30 cellular contexts compared by ENCODE assay signal in the genomic region with DNA sequence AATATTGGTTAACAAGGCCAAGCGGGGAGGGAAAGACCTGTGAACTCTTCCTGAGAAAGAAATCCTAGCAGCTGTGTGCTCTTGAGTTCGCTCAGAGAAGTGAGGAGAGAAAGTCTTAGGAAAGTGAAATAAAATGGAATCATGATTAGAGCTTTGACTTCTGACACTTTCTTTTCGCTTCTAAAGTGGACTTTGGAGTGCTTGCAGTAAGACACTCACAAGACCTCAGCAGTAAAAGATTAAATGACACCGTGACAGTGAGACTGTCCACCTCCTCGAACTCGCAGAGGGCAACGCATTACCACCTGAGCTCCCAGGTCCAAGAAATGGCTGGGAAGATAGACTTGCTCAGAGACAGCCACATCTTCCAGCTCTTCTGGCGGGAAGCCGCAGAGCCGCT.
A peak's percentile ranks its signal among the peaks of the same experiment; 100 is the strongest.
DNase-seq lines count a peak whose midpoint lies in the region; ATAC-seq and TF ChIP-seq lines count a peak whose summit lies in the region.
"Had no signal": no experiment of that assay in that cellular context is flagged by ENCODE, and none has a peak within 500 bp of the region (broad histone marks: within the 10 kb centered on the region; RNA-seq: fewer than 3 reads in every experiment).

No MANE protein-coding gene starts in this region.

- in situ Hi-C loops in Panc1 (cut with HindIII; ENCODE audit: low pct_unique_long_range_greater_than_20kb, low sequenced_read_pairs): no loop called here

- no peaks in the 10 kb centered on the region for H3K9me3 Mint-ChIP-seq in activated naive CD4-positive, alpha-beta T cell treated with anti-CD3 and anti-CD28 coated beads, Interleukin-2, amount 50 U/mL, for 72 hours
- no peaks in the 10 kb centered on the region for H3K9me3 Mint-ChIP-seq in activated naive CD4-positive, alpha-beta T cell treated with anti-CD3 and anti-CD28 coated beads, Interleukin-2, amount 10 ng/mL, durations not matched to agents 7 days and 5 days
- H3K9me3 Mint-ChIP-seq in stimulated activated memory B cell treated with anti-CD40 and anti-IgM and Interleukin-4, amounts not matched to agents 10 μg/mL and 1 μg/mL and 100 μg/mL, for 72 hours: no peaks in the 10 kb centered on the region
- H3K9me3 Mint-ChIP-seq: activated CD4-positive, alpha-beta T cell treated with anti-CD3 and anti-CD28 coated beads, Interleukin-2, amount 10 ng/mL, durations not matched to agents 24 days and 14 days; HFFc6 had no signal

- no peaks in the 10 kb centered on the region for H3K27me3 ChIP-seq in Panc1 (ENCODE audit: control insufficient read depth, insufficient read depth, low read length)
- H3K27me3 ChIP-seq: BLaER1 treated with 17β-estradiol and CSF1 and Interleukin-3, amounts not matched to agents 10 nM and 100 nM; body of pancreas; esophagus muscularis mucosa had no signal

- no peak overlapping the region for H3K27ac ChIP-seq in Panc1 (ENCODE audit: low read length)
- H3K27ac ChIP-seq: BLaER1 treated with 17β-estradiol and CSF1 and Interleukin-3, amounts not matched to agents 10 nM and 100 nM; body of pancreas; esophagus muscularis mucosa; GM23248; left ventricle myocardium inferior had no signal

- H3K4me3 Mint-ChIP-seq in activated naive CD4-positive, alpha-beta T cell treated with anti-CD3 and anti-CD28 coated beads, Interleukin-2, amount 10 ng/mL, durations not matched to agents 7 days and 5 days: no peak overlapping the region
- no peak overlapping the region for H3K4me3 Mint-ChIP-seq in stimulated activated memory B cell treated with anti-CD40 and anti-IgM and Interleukin-4, amounts not matched to agents 10 μg/mL and 1 μg/mL and 100 μg/mL, for 72 hours
- H3K4me3 Mint-ChIP-seq: activated CD4-positive, alpha-beta T cell treated with anti-CD3 and anti-CD28 coated beads, Interleukin-2, amount 10 ng/mL, durations not matched to agents 24 days and 14 days; HFFc6 had no signal

- POLR2A ChIA-PET in Panc1 (lab: Charles Lee): no interaction called here

- H3K4me1 Mint-ChIP-seq in activated naive CD4-positive, alpha-beta T cell treated with anti-CD3 and anti-CD28 coated beads, Interleukin-2, amount 10 ng/mL, durations not matched to agents 7 days and 5 days: peaks cover 18% of the 10 kb centered on the region
- no peaks in the 10 kb centered on the region for H3K4me1 Mint-ChIP-seq in stimulated activated memory B cell treated with anti-CD40 and anti-IgM and Interleukin-4, amounts not matched to agents 10 μg/mL and 1 μg/mL and 100 μg/mL, for 72 hours

- TSS peak; percentile 49 for BruUV-seq in Panc1 (replicated peaks; lab: Mats Ljungman, UMichigan)

- ATAC-seq in activated naive CD4-positive, alpha-beta T cell treated with anti-CD3 and anti-CD28 coated beads, Interleukin-2, amount 50 U/mL, for 72 hours: no peak
- no peak for ATAC-seq in Panc1
- peak; percentile 68 for ATAC-seq in left colon
- ATAC-seq in stimulated activated memory B cell treated with anti-CD40 and anti-IgM and Interleukin-4, amounts not matched to agents 10 μg/mL and 1 μg/mL and 100 μg/mL, for 72 hours: no peak
- no peak for ATAC-seq in HG03159 (IDR thresholded peaks at IDR 0.05; ENCODE audit: unreplicated experiment)
- ATAC-seq in HG02642 (IDR thresholded peaks at IDR 0.05; ENCODE audit: poor library complexity, unreplicated experiment): no peak
- ATAC-seq: body of pancreas, K562 had no signal

- peaks cover 24% of the 10 kb centered on the region for H3K36me3 ChIP-seq in Panc1 (ENCODE audit: control insufficient read depth, insufficient read depth, low read length)

- intact Hi-C loops in Panc1 (cut with micrococcal nuclease; ENCODE audit: unreplicated experiment): no loop called here
- intact Hi-C loops in left colon (cut with DNase I, micrococcal nuclease): no loop called here

- H3K27me3 Mint-ChIP-seq in activated naive CD4-positive, alpha-beta T cell treated with anti-CD3 and anti-CD28 coated beads, Interleukin-2, amount 10 ng/mL, durations not matched to agents 7 days and 5 days: no peaks in the 10 kb centered on the region
- H3K27me3 Mint-ChIP-seq in stimulated activated memory B cell treated with anti-CD40 and anti-IgM and Interleukin-4, amounts not matched to agents 10 μg/mL and 1 μg/mL and 100 μg/mL, for 72 hours: no peaks in the 10 kb centered on the region
- H3K27me3 Mint-ChIP-seq: activated CD4-positive, alpha-beta T cell treated with anti-CD3 and anti-CD28 coated beads, Interleukin-2, amount 10 ng/mL, durations not matched to agents 24 days and 14 days had no signal

- CTCF ChIA-PET in activated naive CD4-positive, alpha-beta T cell treated with anti-CD3 and anti-CD28 coated beads, Interleukin-2, amount 10 ng/mL, durations not matched to agents 7 days and 5 days (lab: Charles Lee): no interaction called here
- CTCF ChIA-PET in Panc1 (lab: Charles Lee): no interaction called here

- no peak overlapping the region for H3K4me3 ChIP-seq in Panc1 (ENCODE audit: low read depth in 2 of 2, low read length in 2 of 2)
- H3K4me3 ChIP-seq: BLaER1 treated with 17β-estradiol and CSF1 and Interleukin-3, amounts not matched to agents 10 nM and 100 nM; body of pancreas; esophagus muscularis mucosa; GM23248; K562; left ventricle myocardium inferior had no signal

- H3K36me3 Mint-ChIP-seq in activated naive CD4-positive, alpha-beta T cell treated with anti-CD3 and anti-CD28 coated beads, Interleukin-2, amount 50 U/mL, for 72 hours: peaks cover 42 to 69% of the 10 kb centered on the region in 2 donors
- H3K36me3 Mint-ChIP-seq in activated naive CD4-positive, alpha-beta T cell treated with anti-CD3 and anti-CD28 coated beads, Interleukin-2, amount 10 ng/mL, durations not matched to agents 7 days and 5 days: peaks cover 79% of the 10 kb centered on the region
- peaks cover 68% of the 10 kb centered on the region for H3K36me3 Mint-ChIP-seq in stimulated activated memory B cell treated with anti-CD40 and anti-IgM and Interleukin-4, amounts not matched to agents 10 μg/mL and 1 μg/mL and 100 μg/mL, for 72 hours

- no peaks in the 10 kb centered on the region for H3K4me1 ChIP-seq in Panc1 (ENCODE audit: control insufficient read depth, insufficient read depth, low read length)
- H3K4me1 ChIP-seq: body of pancreas, Caco-2, esophagus muscularis mucosa had no signal

- TF ChIP-seq CTCF in Panc1 (IDR thresholded peaks at IDR 0.05): no peak

- H3K9me3 ChIP-seq in Panc1 (ENCODE audit: control insufficient read depth, insufficient read depth, low read depth, low read length): no peaks in the 10 kb centered on the region
- H3K9me3 ChIP-seq: BLaER1 treated with 17β-estradiol and CSF1 and Interleukin-3, amounts not matched to agents 10 nM and 100 nM; body of pancreas; Caco-2; esophagus muscularis mucosa; left ventricle myocardium inferior had no signal

- DNase-seq in activated naive CD4-positive, alpha-beta T cell treated with anti-CD3 and anti-CD28 coated beads, Interleukin-2, amount 50 U/mL, for 72 hours (ENCODE audit: low spot score in 2 of 2): no peak
- no peak for DNase-seq in activated naive CD4-positive, alpha-beta T cell treated with anti-CD3 and anti-CD28 coated beads, Interleukin-2, amount 10 ng/mL, durations not matched to agents 7 days and 5 days
- DNase-seq in Panc1 (ENCODE audit: low read depth, low spot score) (no peak), left colon (no peak), iPS-NIHi11 (ENCODE audit: low spot score) (no peak)
- DNase-seq: activated CD4-positive, alpha-beta T cell treated with anti-CD3 and anti-CD28 coated beads, Interleukin-2, amount 10 ng/mL, durations not matched to agents 24 days and 14 days; body of pancreas; Caco-2; cerebellar nuclear complex; foreskin fibroblast; GM23248; HFFc6; islet precursor cell; left ventricle myocardium inferior; mesendoderm; NCI-H1092; NCI-H1694 treated with DMSO at 0.1 percent for 48 hours; NCI-H446; NCI-H748 treated with DMSO at 0.1 percent for 48 hours; SIG-M5; stimulated activated CD4-positive, alpha-beta T cell treated with anti-CD3 and anti-CD28 coated beads, Interleukin-4, amount 100 ng/mL, for 24 hours; substantia nigra; T1000; trophoblast cell had no signal

- peak overlapping the region; percentile 67 to 81 for H3K27ac Mint-ChIP-seq in activated naive CD4-positive, alpha-beta T cell treated with anti-CD3 and anti-CD28 coated beads, Interleukin-2, amount 50 U/mL, for 72 hours
- H3K27ac Mint-ChIP-seq in activated naive CD4-positive, alpha-beta T cell treated with anti-CD3 and anti-CD28 coated beads, Interleukin-2, amount 10 ng/mL, durations not matched to agents 7 days and 5 days: no peak overlapping the region
- peak overlapping the region; percentile 30 for H3K27ac Mint-ChIP-seq in stimulated activated memory B cell treated with anti-CD40 and anti-IgM and Interleukin-4, amounts not matched to agents 10 μg/mL and 1 μg/mL and 100 μg/mL, for 72 hours
- H3K27ac Mint-ChIP-seq: HFFc6 had no signal
